In genomic region chrX:77788050-77788449, GRCh38 we compare ENCODE assay signal across 8 cellular contexts. TPM values are rescaled to one million over a fixed set of nuclear protein-coding genes. Genes with fewer than 3 reads are reported as not detected.
DNase-seq lines count a peak whose midpoint lies in the region; ATAC-seq, FAIRE-seq and TF ChIP-seq lines count a peak whose summit lies in the region.

No MANE protein-coding gene starts in this region.

- H3K4me3 ChIP-seq in muscle layer of duodenum (ENCODE audit: low read depth in 1 of 2, low read length in 2 of 2): peak overlapping the region; percentile 39 to 56

- H3K27me3 ChIP-seq in CD4-positive, alpha-beta T cell (ENCODE audit: control insufficient read depth, insufficient read depth, low read length): no peaks in the 10 kb centered on the region
- no peaks in the 10 kb centered on the region for H3K27me3 ChIP-seq in muscle layer of duodenum (ENCODE audit: low read depth, low read length)

- H3K4me3 Mint-ChIP-seq in CD4-positive, alpha-beta T cell: peak overlapping the region; percentile 77
- H3K4me3 Mint-ChIP-seq in WTC11: no peak overlapping the region

- peak; percentile 51 for FAIRE-seq in colon (lab: Jason Lieb, UNC)

- peaks cover 40% of the 10 kb centered on the region for H3K4me1 Mint-ChIP-seq in CD4-positive, alpha-beta T cell (ENCODE audit: low read depth)
- H3K4me1 Mint-ChIP-seq in WTC11: peaks cover 14% of the 10 kb centered on the region

- no peaks in the 10 kb centered on the region for H3K9me3 ChIP-seq in CD4-positive, alpha-beta T cell (ENCODE audit: control insufficient read depth, low read length)
- no peaks in the 10 kb centered on the region for H3K9me3 ChIP-seq in muscle layer of duodenum (ENCODE audit: control insufficient read depth in 1 of 2, low read length in 2 of 2)

- DNase-seq in CD4-positive, alpha-beta T cell: no peak
- DNase-seq in LHCN-M2 (ENCODE audit: low read depth) (peak; percentile 28), GDM1 (lab: John Stamatoyannopoulos, UW) (no peak), WTC11 (ENCODE audit: low spot score) (no peak)

- no peaks in the 10 kb centered on the region for H3K36me3 ChIP-seq in muscle layer of duodenum (ENCODE audit: control insufficient read depth in 1 of 2, insufficient read depth in 2 of 2, low read length in 2 of 2)

- H3K4me1 ChIP-seq in muscle layer of duodenum (ENCODE audit: control insufficient read depth in 1 of 2, insufficient read depth in 2 of 2, low read length in 2 of 2): peaks cover 0 to 6% of the 10 kb centered on the region in 2 donors

- peaks cover 20% of the 10 kb centered on the region for H3K36me3 Mint-ChIP-seq in CD4-positive, alpha-beta T cell (ENCODE audit: low read depth)
- H3K36me3 Mint-ChIP-seq in WTC11: no peaks in the 10 kb centered on the region

- CTCF ChIA-PET in CD4-positive, alpha-beta T cell (lab: Charles Lee): no interaction called here
- CTCF ChIA-PET in WTC11 (lab: Charles Lee): no interaction called here

- POLR2A ChIA-PET in CD4-positive, alpha-beta T cell (lab: Charles Lee): interaction anchor here (2.4 to 3.9 kb wide), 2 partner anchors 107 to 111 kb away, joined by 11 to 17 read pairs; partner anchors contain the start of genes COX7B and MAGT1
- POLR2A ChIA-PET in WTC11 (lab: Charles Lee): no interaction called here

- peak overlapping the region; percentile 7 for H3K27ac ChIP-seq in CD4-positive, alpha-beta T cell (ENCODE audit: low read depth, low read length)
- H3K27ac ChIP-seq in muscle layer of duodenum (ENCODE audit: low read length): no peak overlapping the region

- no peak for TF ChIP-seq CTCF in CD4-positive, alpha-beta T cell (IDR thresholded peaks at IDR 0.05)
- no peak for TF ChIP-seq CTCF in WTC11 (IDR thresholded peaks at IDR 0.05)

- intact Hi-C loops in CD4-positive, alpha-beta T cell (cut with DNase I, micrococcal nuclease): loop anchor here (5.0 to 10.0 kb wide), 4 partner anchors 53 to 317 kb away; partner anchors contain the start of genes COX7B (in 1 of the 2), MAGT1 (in 1 of the 2) and PGK1 (in 1 of the 2)

- ATAC-seq in CD4-positive, alpha-beta T cell (ENCODE audit: poor library complexity): peak; percentile 32
- no peak for ATAC-seq in WTC11
- ATAC-seq in HG03139 (IDR thresholded peaks at IDR 0.05; ENCODE audit: unreplicated experiment): no peak
- ATAC-seq in GM18867 (IDR thresholded peaks at IDR 0.05; ENCODE audit: unreplicated experiment): no peak

- H3K27me3 Mint-ChIP-seq in CD4-positive, alpha-beta T cell: no peaks in the 10 kb centered on the region
- H3K27me3 Mint-ChIP-seq in WTC11 (ENCODE audit: low read depth): no peaks in the 10 kb centered on the region; the same call in 1 of the 2 replicates

- H3K27ac Mint-ChIP-seq in CD4-positive, alpha-beta T cell: peak overlapping the region; percentile 97
- H3K27ac Mint-ChIP-seq in WTC11: no peak overlapping the region

- H3K9me3 Mint-ChIP-seq in CD4-positive, alpha-beta T cell: no peaks in the 10 kb centered on the region
- H3K9me3 Mint-ChIP-seq in WTC11: no peaks in the 10 kb centered on the region

TF ChIP-seq in WTC11, 78 proteins besides CTCF, POLR2A, EP300 and RAD21:
- TF ChIP-seq NFE2L1 (CRISPR knock-in tag; IDR thresholded peaks at IDR 0.05) (no peak), ZMAT4 (CRISPR knock-in tag; IDR thresholded peaks at IDR 0.05) (no peak), ELF4 (CRISPR knock-in tag; IDR thresholded peaks at IDR 0.05; ENCODE audit: low read depth) (no peak), CDX4 (CRISPR knock-in tag; IDR thresholded peaks at IDR 0.05; ENCODE audit: borderline replicate concordance) (no peak), ZNF671 (CRISPR knock-in tag; IDR thresholded peaks at IDR 0.05) (no peak), MYBL2 (CRISPR knock-in tag; IDR thresholded peaks at IDR 0.05) (no peak), PRDM15 (CRISPR knock-in tag; IDR thresholded peaks at IDR 0.05) (no peak), SOX15 (CRISPR knock-in tag; IDR thresholded peaks at IDR 0.05) (no peak), ATF2 (CRISPR knock-in tag; IDR thresholded peaks at IDR 0.05; ENCODE audit: borderline replicate concordance, low read depth) (no peak), ZNF121 (CRISPR knock-in tag; IDR thresholded peaks at IDR 0.05) (no peak), HMGA2 (CRISPR knock-in tag; IDR thresholded peaks at IDR 0.05) (no peak), ETV6 (CRISPR knock-in tag; IDR thresholded peaks at IDR 0.05) (no peak), OVOL2 (CRISPR knock-in tag; IDR thresholded peaks at IDR 0.05; ENCODE audit: borderline replicate concordance) (no peak), ZBTB21 (CRISPR knock-in tag; IDR thresholded peaks at IDR 0.05; ENCODE audit: borderline replicate concordance) (no peak), NR2C2 (CRISPR knock-in tag; IDR thresholded peaks at IDR 0.05) (no peak), E2F4 (CRISPR knock-in tag; IDR thresholded peaks at IDR 0.05; ENCODE audit: borderline replicate concordance, low read depth) (no peak), JUN (CRISPR knock-in tag; IDR thresholded peaks at IDR 0.05) (no peak), MXD4 (CRISPR knock-in tag; IDR thresholded peaks at IDR 0.05; ENCODE audit: borderline replicate concordance) (no peak), ZNF396 (CRISPR knock-in tag; IDR thresholded peaks at IDR 0.05; ENCODE audit: borderline replicate concordance) (no peak)
TF ChIP-seq in WTC11: peak in this region for 0.

RNA-seq across cellular contexts. Expression of gene ATRX, which starts 2.0 kb away (rescaled TPM):
- 10 to 100 TPM; 72.7 to 79.5 TPM for total RNA-seq in CD4-positive, alpha-beta T cell
- 43.3 and 48.9 TPM in 2 replicates for total RNA-seq in LHCN-M2 (2014; rRNA removed)
- 10.3 TPM for polyA plus RNA-seq in LHCN-M2 (2012)
- total RNA-seq in WTC11 (2021): 79.7 to 96.6 TPM (median 84.3 TPM) in 3 replicates
